ENCODE assay signal across 9 cellular contexts in genomic region chr6:132764370-132764769, GRCh38. TPM values are rescaled to one million over a fixed set of nuclear protein-coding genes. Genes with fewer than 3 reads are reported as not detected.
DNase-seq lines count a peak whose midpoint lies in the region; ATAC-seq, FAIRE-seq and TF ChIP-seq lines count a peak whose summit lies in the region.
"Had no signal": no experiment of that assay in that cellular context is flagged by ENCODE, and none has a peak within 500 bp of the region (broad histone marks: within the 10 kb centered on the region; RNA-seq: fewer than 3 reads in every experiment).

No MANE protein-coding gene starts in this region.

- no peak for TF ChIP-seq CTCF in liver (IDR thresholded peaks at IDR 0.05; ENCODE audit: low read depth, low read length, missing input control)
- no peak for TF ChIP-seq CTCF in HepG2 (CRISPR knock-in tag; IDR thresholded peaks at IDR 0.05)
- no peak for TF ChIP-seq CTCF in kidney epithelial cell (IDR thresholded peaks at IDR 0.05; ENCODE audit: insufficient read depth, low read length, poor library complexity, severe bottlenecking)
- TF ChIP-seq CTCF in upper lobe of right lung (IDR thresholded peaks at IDR 0.05), result no peak

- TF ChIP-seq EP300 in HepG2 (IDR thresholded peaks at IDR 0.05; ENCODE audit: low read depth in 2 of 2, low read length in 2 of 2), result no peak
- no peak for TF ChIP-seq EP300 in HepG2 (CRISPR knock-in tag; IDR thresholded peaks at IDR 0.05; ENCODE audit: borderline replicate concordance)

- TF ChIP-seq RAD21 in liver (IDR thresholded peaks at IDR 0.05), result peak; percentile 14 to 40
- no peak for TF ChIP-seq RAD21 in HepG2 (CRISPR knock-in tag; IDR thresholded peaks at IDR 0.05)

- CTCF ChIA-PET in HepG2 (lab: Yijun Ruan, JAX; ENCODE audit: low intra/inter-chr PET ratio, low total read pairs), result no interaction called here

- no peak overlapping the region for H3K4me3 ChIP-seq in liver (ENCODE audit: low read depth in 1 of 3, low read length in 3 of 3)
- H3K4me3 ChIP-seq in HepG2 (replicated peaks in 1 of 3; ENCODE audit: insufficient read depth in 1 of 3, low read depth in 2 of 3, low read length in 3 of 3), result no peak overlapping the region
- H3K4me3 ChIP-seq in kidney epithelial cell (ENCODE audit: low read depth, low read length), result no peak overlapping the region
- H3K4me3 ChIP-seq in upper lobe of right lung, result no peak overlapping the region

- H3K79me2 ChIP-seq in HepG2 (ENCODE audit: insufficient read depth, low read length), result no peaks in the 10 kb centered on the region

- no peak overlapping the region for H3K4me2 ChIP-seq in HepG2 (ENCODE audit: low read depth, low read length)

- H3K9me3 ChIP-seq in liver (ENCODE audit: control insufficient read depth in 4 of 4, low read length in 3 of 4) (no peaks in the 10 kb centered on the region), HepG2 (ENCODE audit: low read length) (no peaks in the 10 kb centered on the region), upper lobe of right lung (no peaks in the 10 kb centered on the region)

- H3K9ac ChIP-seq in liver (ENCODE audit: low read depth in 1 of 2, low read length in 2 of 2), result no peak overlapping the region
- no peak overlapping the region for H3K9ac ChIP-seq in HepG2 (ENCODE audit: insufficient read depth, low read depth, low read length)

- POLR2A ChIA-PET in HepG2 (lab: Yijun Ruan, JAX), result interaction anchor here (1.6 kb wide), 1 partner anchor 15 kb away, joined by 4 read pairs; no protein-coding TSS in a partner anchor

- no TSS peak for BruUV-seq in HepG2 (replicated peaks; lab: Mats Ljungman, UMichigan)

- DNase-seq in HepG2 (ENCODE audit: low spot score) (no peak), astrocyte of the hippocampus (ENCODE audit: low read depth, low spot score) (peak; percentile 96), kidney epithelial cell (ENCODE audit: low read depth) (peak; percentile 86), upper lobe of right lung (no peak), NCI-H510A (lab: John Stamatoyannopoulos, UW) (no peak)
- DNase-seq: NCI-H187 treated with DMSO at 0.1 percent for 48 hours had no signal

- no peak overlapping the region for H2AFZ ChIP-seq in HepG2 (ENCODE audit: low read length)

- FAIRE-seq in HepG2 (lab: Jason Lieb, UNC), result no peak

- H3K36me3 ChIP-seq in liver (ENCODE audit: control insufficient read depth in 4 of 4, insufficient read depth in 3 of 4, low read depth in 1 of 4, low read length in 3 of 4), result no peaks in the 10 kb centered on the region
- no peaks in the 10 kb centered on the region for H3K36me3 ChIP-seq in HepG2 (replicated peaks in 1 of 2; ENCODE audit: control insufficient read depth in 1 of 2, insufficient read depth in 2 of 2, low read length in 2 of 2)
- H3K36me3 ChIP-seq in kidney epithelial cell (ENCODE audit: control insufficient read depth, insufficient read depth, low read length), result no peaks in the 10 kb centered on the region
- no peaks in the 10 kb centered on the region for H3K36me3 ChIP-seq in upper lobe of right lung

- no peaks in the 10 kb centered on the region for H4K20me1 ChIP-seq in HepG2 (ENCODE audit: insufficient read depth, low read length)

- no peak for TF ChIP-seq POLR2A in HepG2 (IDR thresholded peaks at IDR 0.05; ENCODE audit: insufficient read depth in 1 of 2, low read depth in 2 of 2, low read length in 2 of 2)

- peaks cover 0 to 17% (median 8%) of the 10 kb centered on the region in 4 donors for H3K4me1 ChIP-seq in liver (ENCODE audit: control insufficient read depth in 4 of 4, insufficient read depth in 4 of 4, low read length in 3 of 4)
- no peaks in the 10 kb centered on the region for H3K4me1 ChIP-seq in HepG2 (ENCODE audit: insufficient read depth, low read length)
- no peaks in the 10 kb centered on the region for H3K4me1 ChIP-seq in upper lobe of right lung

- ATAC-seq in HepG2 (no peak), upper lobe of right lung (peak; percentile 65), GM21367 (IDR thresholded peaks at IDR 0.05; ENCODE audit: unreplicated experiment) (no peak), GM19397 (IDR thresholded peaks at IDR 0.05; ENCODE audit: unreplicated experiment) (no peak)

- in situ Hi-C loops in HepG2 (cut with HindIII; ENCODE audit: extremely low pct_ligation_motif_present, low pct_unique_long_range_greater_than_20kb), result no loop called here

- H3K27me3 ChIP-seq in liver (ENCODE audit: control insufficient read depth in 4 of 4, insufficient read depth in 4 of 4, low read length in 3 of 4), result no peaks in the 10 kb centered on the region
- no peaks in the 10 kb centered on the region for H3K27me3 ChIP-seq in HepG2 (ENCODE audit: control insufficient read depth in 1 of 2, insufficient read depth in 2 of 2, low read length in 2 of 2)
- no peaks in the 10 kb centered on the region for H3K27me3 ChIP-seq in kidney epithelial cell (ENCODE audit: control insufficient read depth, insufficient read depth, low read length)
- no peaks in the 10 kb centered on the region for H3K27me3 ChIP-seq in upper lobe of right lung

- intact Hi-C loops in HepG2 (cut with micrococcal nuclease; ENCODE audit: unreplicated experiment), result no loop called here
- intact Hi-C loops in upper lobe of right lung (cut with DNase I), result no loop called here

- no peak overlapping the region for H3K27ac ChIP-seq in liver (ENCODE audit: low read depth in 1 of 2, low read length in 2 of 2)
- no peak overlapping the region for H3K27ac ChIP-seq in HepG2 (ENCODE audit: extremely low read length, insufficient read depth, low read length)
- no peak overlapping the region for H3K27ac ChIP-seq in upper lobe of right lung

RNA-seq across cellular contexts. Expression of gene VNN2, which starts 6.7 kb away (rescaled TPM):
- total RNA-seq in liver (10 to 100 TPM; 17.6 to 22.0 TPM), HepG2 (2016; rRNA removed; fragmentation: Illumina TruSeq; extraction: Trizol) (0.13 and 0.15 TPM in 2 replicates), kidney epithelial cell (0.33 TPM in 1 of 2 replicates, not detected in the other), upper lobe of right lung (14.0 TPM)
- polyA plus RNA-seq in liver (1 to 10 TPM; 1.6 to 4.6 TPM), HepG2 (2011; rRNA removed) (0.09 and 0.30 TPM in 2 replicates)
- total RNA-seq in HepG2 (2016; cell fraction: cytosol; rRNA removed; fragmentation: Illumina TruSeq; extraction: Trizol; ENCODE audit: low read depth), result not detected in 2 replicates
- 0.13 TPM in 1 of 2 replicates, not detected in the other for total RNA-seq in HepG2 (2016; cell fraction: insoluble cytoplasmic fraction; rRNA removed; fragmentation: Illumina TruSeq; extraction: Trizol)
- 0.22 TPM in 1 of 2 replicates, not detected in the other for total RNA-seq in HepG2 (2016; cell fraction: membrane; rRNA removed; fragmentation: Illumina TruSeq; extraction: Trizol)
- not detected in 2 replicates for total RNA-seq in HepG2 (2016; cell fraction: nucleus; rRNA removed; fragmentation: Illumina TruSeq; extraction: Trizol)
- 0.03 and 0.28 TPM in 2 replicates for polyA plus RNA-seq in HepG2 (2011; cell fraction: cytosol; rRNA removed)
- polyA plus RNA-seq in HepG2 (2011; cell fraction: nucleus; rRNA removed), result not detected in 2 replicates
- 0.76 and 1.4 TPM in 2 replicates for polyA plus RNA-seq in HepG2 (2012)
- polyA plus RNA-seq in HepG2 (2016; cell fraction: cytosol; fragmentation: Illumina TruSeq; extraction: Trizol; ENCODE audit: low read depth), result not detected in 2 replicates
- polyA plus RNA-seq in HepG2 (2016; cell fraction: insoluble cytoplasmic fraction; fragmentation: Illumina TruSeq; extraction: Trizol; ENCODE audit: low read depth), result not detected in 2 replicates
- polyA plus RNA-seq in HepG2 (2016; cell fraction: membrane; fragmentation: Illumina TruSeq; extraction: Trizol; ENCODE audit: low read depth), result not detected in 2 replicates
- polyA plus RNA-seq in HepG2 (2016; cell fraction: nucleus; fragmentation: Illumina TruSeq; extraction: Trizol; ENCODE audit: insufficient read depth, low read depth), result not detected in 2 replicates
- not detected in 2 replicates for polyA minus RNA-seq in HepG2 (2011; rRNA and poly(A)+ RNA removed; ENCODE audit: low replicate concordance)
- not detected in 2 replicates for polyA minus RNA-seq in HepG2 (2011; cell fraction: cytosol; rRNA and poly(A)+ RNA removed)
- polyA minus RNA-seq in HepG2 (2011; cell fraction: nucleus; rRNA and poly(A)+ RNA removed), result not detected in 2 replicates

RNA-seq across cellular contexts. Expression of gene SLC18B1, which starts 34.1 kb away (rescaled TPM):
- total RNA-seq in liver, result 1 to 10 TPM; 5.6 to 6.7 TPM
- 1 to 10 TPM; 3.5 to 4.7 TPM for polyA plus RNA-seq in liver
- 9.1 and 13.8 TPM in 2 replicates for total RNA-seq in HepG2 (2016; rRNA removed; fragmentation: Illumina TruSeq; extraction: Trizol)
- 2.6 and 3.7 TPM in 2 replicates for total RNA-seq in HepG2 (2016; cell fraction: cytosol; rRNA removed; fragmentation: Illumina TruSeq; extraction: Trizol; ENCODE audit: low read depth)
- total RNA-seq in HepG2 (2016; cell fraction: insoluble cytoplasmic fraction; rRNA removed; fragmentation: Illumina TruSeq; extraction: Trizol), result 9.3 and 14.3 TPM in 2 replicates
- 7.4 and 8.2 TPM in 2 replicates for total RNA-seq in HepG2 (2016; cell fraction: membrane; rRNA removed; fragmentation: Illumina TruSeq; extraction: Trizol)
- 12.6 and 14.0 TPM in 2 replicates for total RNA-seq in HepG2 (2016; cell fraction: nucleus; rRNA removed; fragmentation: Illumina TruSeq; extraction: Trizol)
- polyA plus RNA-seq in HepG2 (2011; rRNA removed), result 9.8 and 11.4 TPM in 2 replicates
- polyA plus RNA-seq in HepG2 (2011; cell fraction: cytosol; rRNA removed), result 5.6 and 9.6 TPM in 2 replicates
- polyA plus RNA-seq in HepG2 (2011; cell fraction: nucleus; rRNA removed), result 8.1 and 11.8 TPM in 2 replicates
- 10.7 and 13.7 TPM in 2 replicates for polyA plus RNA-seq in HepG2 (2012)
- polyA plus RNA-seq in HepG2 (2016; cell fraction: cytosol; fragmentation: Illumina TruSeq; extraction: Trizol; ENCODE audit: low read depth), result 3.2 TPM in 2 replicates
- polyA plus RNA-seq in HepG2 (2016; cell fraction: insoluble cytoplasmic fraction; fragmentation: Illumina TruSeq; extraction: Trizol; ENCODE audit: low read depth), result 7.9 and 10.1 TPM in 2 replicates
- 6.7 and 6.9 TPM in 2 replicates for polyA plus RNA-seq in HepG2 (2016; cell fraction: membrane; fragmentation: Illumina TruSeq; extraction: Trizol; ENCODE audit: low read depth)
- polyA plus RNA-seq in HepG2 (2016; cell fraction: nucleus; fragmentation: Illumina TruSeq; extraction: Trizol; ENCODE audit: insufficient read depth, low read depth), result 22.4 and 23.0 TPM in 2 replicates
- polyA minus RNA-seq in HepG2 (2011; rRNA and poly(A)+ RNA removed; ENCODE audit: low replicate concordance), result 10.6 and 11.6 TPM in 2 replicates
- 6.4 and 7.6 TPM in 2 replicates for polyA minus RNA-seq in HepG2 (2011; cell fraction: cytosol; rRNA and poly(A)+ RNA removed)
- 8.4 and 10.2 TPM in 2 replicates for polyA minus RNA-seq in HepG2 (2011; cell fraction: nucleus; rRNA and poly(A)+ RNA removed)
- total RNA-seq in kidney epithelial cell, result 10.7 and 11.9 TPM in 2 replicates
- 8.9 TPM for total RNA-seq in upper lobe of right lung

RNA-seq across cellular contexts. Expression of gene RPS12, which starts 50.0 kb away (rescaled TPM):
- total RNA-seq in liver (100 to 1,000 TPM; 355 to 942 TPM), HepG2 (2016; rRNA removed; fragmentation: Illumina TruSeq; extraction: Trizol) (3,224 and 3,551 TPM in 2 replicates), kidney epithelial cell (3,542 and 3,676 TPM in 2 replicates), upper lobe of right lung (966 TPM)
- polyA plus RNA-seq in liver (1,000 to 10,000 TPM in 1 of 2 donors, 100 to 1,000 TPM in 1; 276 to 1,191 TPM), HepG2 (2011; rRNA removed) (6,343 and 7,346 TPM in 2 replicates)
- 10,695 and 12,100 TPM in 2 replicates for total RNA-seq in HepG2 (2016; cell fraction: cytosol; rRNA removed; fragmentation: Illumina TruSeq; extraction: Trizol; ENCODE audit: low read depth)
- total RNA-seq in HepG2 (2016; cell fraction: insoluble cytoplasmic fraction; rRNA removed; fragmentation: Illumina TruSeq; extraction: Trizol), result 3,292 and 3,559 TPM in 2 replicates
- total RNA-seq in HepG2 (2016; cell fraction: membrane; rRNA removed; fragmentation: Illumina TruSeq; extraction: Trizol), result 12,582 and 12,681 TPM in 2 replicates
- total RNA-seq in HepG2 (2016; cell fraction: nucleus; rRNA removed; fragmentation: Illumina TruSeq; extraction: Trizol), result 1,009 and 1,091 TPM in 2 replicates
- polyA plus RNA-seq in HepG2 (2011; cell fraction: cytosol; rRNA removed), result 10,754 and 13,161 TPM in 2 replicates
- 1,380 and 1,587 TPM in 2 replicates for polyA plus RNA-seq in HepG2 (2011; cell fraction: nucleus; rRNA removed)
- polyA plus RNA-seq in HepG2 (2012), result 4,280 and 4,651 TPM in 2 replicates
- 13,237 and 13,731 TPM in 2 replicates for polyA plus RNA-seq in HepG2 (2016; cell fraction: cytosol; fragmentation: Illumina TruSeq; extraction: Trizol; ENCODE audit: low read depth)
- 3,395 and 3,576 TPM in 2 replicates for polyA plus RNA-seq in HepG2 (2016; cell fraction: insoluble cytoplasmic fraction; fragmentation: Illumina TruSeq; extraction: Trizol; ENCODE audit: low read depth)
- polyA plus RNA-seq in HepG2 (2016; cell fraction: membrane; fragmentation: Illumina TruSeq; extraction: Trizol; ENCODE audit: low read depth), result 11,484 and 12,144 TPM in 2 replicates
- polyA plus RNA-seq in HepG2 (2016; cell fraction: nucleus; fragmentation: Illumina TruSeq; extraction: Trizol; ENCODE audit: insufficient read depth, low read depth), result 1,833 and 2,013 TPM in 2 replicates
- 2,109 and 3,494 TPM in 2 replicates for polyA minus RNA-seq in HepG2 (2011; rRNA and poly(A)+ RNA removed; ENCODE audit: low replicate concordance)
- polyA minus RNA-seq in HepG2 (2011; cell fraction: cytosol; rRNA and poly(A)+ RNA removed), result 1,100 and 1,176 TPM in 2 replicates
- polyA minus RNA-seq in HepG2 (2011; cell fraction: nucleus; rRNA and poly(A)+ RNA removed), result 507 and 550 TPM in 2 replicates

RNA-seq across cellular contexts. Expression of gene VNN1, which starts 50.5 kb away (rescaled TPM):
- 100 to 1,000 TPM in 1 of 2 donors, 1 to 10 TPM in 1; 2.7 to 132 TPM for total RNA-seq in liver
- 10 to 100 TPM; 54.9 to 62.6 TPM for polyA plus RNA-seq in liver
- 0.41 and 0.62 TPM in 2 replicates for total RNA-seq in HepG2 (2016; rRNA removed; fragmentation: Illumina TruSeq; extraction: Trizol)
- not detected in 2 replicates for total RNA-seq in HepG2 (2016; cell fraction: cytosol; rRNA removed; fragmentation: Illumina TruSeq; extraction: Trizol; ENCODE audit: low read depth)
- total RNA-seq in HepG2 (2016; cell fraction: insoluble cytoplasmic fraction; rRNA removed; fragmentation: Illumina TruSeq; extraction: Trizol), result 0.45 and 0.61 TPM in 2 replicates
- 0.17 and 0.25 TPM in 2 replicates for total RNA-seq in HepG2 (2016; cell fraction: membrane; rRNA removed; fragmentation: Illumina TruSeq; extraction: Trizol)
- 0.65 and 0.75 TPM in 2 replicates for total RNA-seq in HepG2 (2016; cell fraction: nucleus; rRNA removed; fragmentation: Illumina TruSeq; extraction: Trizol)
- polyA plus RNA-seq in HepG2 (2011; rRNA removed), result 4.0 and 11.7 TPM in 2 replicates
- polyA plus RNA-seq in HepG2 (2011; cell fraction: cytosol; rRNA removed), result 1.6 and 9.6 TPM in 2 replicates
- 0.82 and 2.6 TPM in 2 replicates for polyA plus RNA-seq in HepG2 (2011; cell fraction: nucleus; rRNA removed)
- polyA plus RNA-seq in HepG2 (2012), result 17.1 and 20.8 TPM in 2 replicates
- polyA plus RNA-seq in HepG2 (2016; cell fraction: cytosol; fragmentation: Illumina TruSeq; extraction: Trizol; ENCODE audit: low read depth), result 0.05 TPM in 1 of 2 replicates, not detected in the other
- 0.44 and 0.53 TPM in 2 replicates for polyA plus RNA-seq in HepG2 (2016; cell fraction: insoluble cytoplasmic fraction; fragmentation: Illumina TruSeq; extraction: Trizol; ENCODE audit: low read depth)
- 0.08 and 0.13 TPM in 2 replicates for polyA plus RNA-seq in HepG2 (2016; cell fraction: membrane; fragmentation: Illumina TruSeq; extraction: Trizol; ENCODE audit: low read depth)
- polyA plus RNA-seq in HepG2 (2016; cell fraction: nucleus; fragmentation: Illumina TruSeq; extraction: Trizol; ENCODE audit: insufficient read depth, low read depth), result 1.2 and 1.5 TPM in 2 replicates
- 2.3 TPM in 1 of 2 replicates, not detected in the other for polyA minus RNA-seq in HepG2 (2011; rRNA and poly(A)+ RNA removed; ENCODE audit: low replicate concordance)
- 1.6 and 6.7 TPM in 2 replicates for polyA minus RNA-seq in HepG2 (2011; cell fraction: cytosol; rRNA and poly(A)+ RNA removed)
- polyA minus RNA-seq in HepG2 (2011; cell fraction: nucleus; rRNA and poly(A)+ RNA removed), result 1.2 and 6.0 TPM in 2 replicates
- 0.21 and 0.75 TPM in 2 replicates for total RNA-seq in kidney epithelial cell
- 10.1 TPM for total RNA-seq in upper lobe of right lung

Comparison
In these comparisons a context has a peak if more than half of its experiments do, and no peak if none do; other contexts are left out.
1. RNA of gene VNN2, which starts 6.7 kb away (total RNA-seq): 17.6 to 22.0 TPM in liver and 14.0 TPM in upper lobe of right lung (single experiment); 0.33 TPM in kidney epithelial cell and 0.13 to 0.22 TPM in HepG2; every median in the first group is over 10 times any median in the second.
2. DNase-seq: peak in astrocyte of the hippocampus (single experiment) and kidney epithelial cell (single experiment); none in HepG2 (single experiment), upper lobe of right lung (single experiment) and NCI-H510A (single experiment).